ENCODE assay signal across 31 cellular contexts in the genomic region with DNA sequence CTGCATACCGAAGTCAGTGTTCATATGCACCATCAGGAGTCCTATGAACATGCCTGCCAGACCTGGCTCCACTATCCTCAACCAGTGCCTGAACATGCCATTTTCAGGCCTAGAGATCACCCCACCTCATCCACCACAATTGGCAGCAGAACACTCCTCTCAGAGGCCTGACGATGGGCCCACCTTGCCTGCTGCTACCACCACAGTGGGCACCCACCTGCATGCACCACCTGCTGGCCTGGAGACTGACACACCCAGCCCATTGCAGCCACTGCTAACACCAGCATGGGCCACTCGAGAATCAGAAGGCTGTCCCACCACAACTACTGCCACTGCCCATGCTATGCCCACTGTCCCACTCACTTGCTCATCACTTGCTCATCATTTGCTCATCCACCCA.
"Had no signal": no experiment of that assay in that cellular context is flagged by ENCODE, and none has a peak within 500 bp of the region (broad histone marks: within the 10 kb centered on the region; RNA-seq: fewer than 3 reads in every experiment).

No MANE protein-coding gene starts in this region.

- FAIRE-seq: frontal cortex had no signal

- H3K27me3 ChIP-seq: ascending aorta, breast epithelium, cardiac muscle cell, dorsolateral prefrontal cortex had no signal

- ATAC-seq: activated CD8-positive, alpha-beta T cell treated with anti-CD3 and anti-CD28 coated beads for 36 hours; activated naive CD4-positive, alpha-beta T cell treated with anti-CD3 and anti-CD28 coated beads, Interleukin-2, amount 50 U/mL, for 72 hours; esophagus mucosa had no signal

- DNase-seq: activated CD4-positive, alpha-beta T cell treated with anti-CD3 and anti-CD28 coated beads for 1 hour; activated CD4-positive, alpha-beta T cell treated with anti-CD3 and anti-CD28 coated beads for 4 hours; activated CD4-positive, alpha-beta T cell treated with anti-CD3 and anti-CD28 coated beads, Interleukin-2, amount 10 ng/mL, durations not matched to agents 7 days and 5 days; activated CD4-positive, alpha-beta T cell treated with anti-CD3 and anti-CD28 coated beads, Interleukin-2, amount 50 U/mL, for 4 hours; activated CD8-positive, alpha-beta memory T cell treated with anti-CD3 and anti-CD28 coated beads for 24 hours; activated CD8-positive, alpha-beta T cell treated with anti-CD3 and anti-CD28 coated beads for 36 hours; activated effector memory CD4-positive, alpha-beta T cell treated with anti-CD3 and anti-CD28 coated beads, Interleukin-2, amount 50 U/mL, for 16 hours; activated naive CD4-positive, alpha-beta T cell; activated naive CD4-positive, alpha-beta T cell treated with anti-CD3 and anti-CD28 coated beads, Interleukin-2, amount 10 ng/mL, durations not matched to agents 7 days and 5 days; activated naive CD8-positive, alpha-beta T cell treated with anti-CD3 and anti-CD28 coated beads, Interleukin-2, amount 10 ng/mL, durations not matched to agents 7 days and 5 days; activated T-cell treated with anti-CD3 and anti-CD28 coated beads, Interleukin-2, amount 50 U/mL, for 1 hour; activated T-cell treated with anti-CD3 and anti-CD28 coated beads, Interleukin-2, amount 50 U/mL, for 48 hours; central memory CD4-positive, alpha-beta T cell; cerebellar nuclear complex; dorsolateral prefrontal cortex; effector memory CD4-positive, alpha-beta T cell; endodermal cell; foreskin fibroblast; head of caudate nucleus; T-helper 2 cell had no signal

- H3K4me3 ChIP-seq: ascending aorta, breast epithelium, cardiac muscle cell, coronary artery, dorsolateral prefrontal cortex had no signal

- H3K36me3 ChIP-seq: ascending aorta, breast epithelium, cardiac muscle cell had no signal

- H3K36me3 Mint-ChIP-seq: activated naive CD4-positive, alpha-beta T cell treated with anti-CD3 and anti-CD28 coated beads, Interleukin-2, amount 10 ng/mL, durations not matched to agents 7 days and 5 days; activated naive CD8-positive, alpha-beta T cell treated with anti-CD3 and anti-CD28 coated beads, Interleukin-2, amount 10 ng/mL, durations not matched to agents 7 days and 5 days had no signal

- H3K4me1 ChIP-seq: ascending aorta, breast epithelium had no signal

- H3K27ac ChIP-seq: ascending aorta, breast epithelium, cardiac muscle cell, coronary artery, dorsolateral prefrontal cortex had no signal

- H3K4me1 Mint-ChIP-seq: activated CD4-positive, alpha-beta T cell treated with anti-CD3 and anti-CD28 coated beads, Interleukin-2, amount 10 ng/mL, durations not matched to agents 7 days and 5 days; activated naive CD4-positive, alpha-beta T cell treated with anti-CD3 and anti-CD28 coated beads, Interleukin-2, amount 10 ng/mL, durations not matched to agents 7 days and 5 days; activated naive CD8-positive, alpha-beta T cell treated with anti-CD3 and anti-CD28 coated beads, Interleukin-2, amount 10 ng/mL, durations not matched to agents 7 days and 5 days; brain; endodermal cell had no signal

- H3K4me3 Mint-ChIP-seq: activated CD4-positive, alpha-beta T cell treated with anti-CD3 and anti-CD28 coated beads, Interleukin-2, amount 10 ng/mL, durations not matched to agents 7 days and 5 days; activated CD8-positive, alpha-beta T cell treated with anti-CD3 and anti-CD28 coated beads for 36 hours; activated naive CD4-positive, alpha-beta T cell treated with anti-CD3 and anti-CD28 coated beads, Interleukin-2, amount 10 ng/mL, durations not matched to agents 7 days and 5 days; activated naive CD8-positive, alpha-beta T cell treated with anti-CD3 and anti-CD28 coated beads, Interleukin-2, amount 10 ng/mL, durations not matched to agents 7 days and 5 days; activated T-helper 1 cell treated with anti-CD3 and anti-CD28 coated beads, Interleukin-12 subunit alpha, Interleukin-12 subunit beta, Interleukin-2, Interleukin-4 antibody, amounts not matched to agents 30 ng/mL and 10 ng/mL and 1 ng/mL, durations not matched to agents 14 hours and 24 hours and 36 hours; brain; dendritic cell treated with granulocyte-macrophage colony-stimulating factor and Interleukin-4, amounts not matched to agents 40 ng/mL and 50 ng/mL, for 4 days; endodermal cell had no signal

- H3K27me3 Mint-ChIP-seq: activated CD4-positive, alpha-beta T cell treated with anti-CD3 and anti-CD28 coated beads, Interleukin-2, amount 10 ng/mL, durations not matched to agents 7 days and 5 days; activated CD8-positive, alpha-beta T cell treated with anti-CD3 and anti-CD28 coated beads for 36 hours; activated naive CD4-positive, alpha-beta T cell treated with anti-CD3 and anti-CD28 coated beads, Interleukin-2, amount 10 ng/mL, durations not matched to agents 7 days and 5 days; activated naive CD8-positive, alpha-beta T cell treated with anti-CD3 and anti-CD28 coated beads, Interleukin-2, amount 10 ng/mL, durations not matched to agents 7 days and 5 days; brain; dendritic cell treated with granulocyte-macrophage colony-stimulating factor and Interleukin-4, amounts not matched to agents 40 ng/mL and 50 ng/mL, for 4 days had no signal

- H3K27ac Mint-ChIP-seq: activated CD4-positive, alpha-beta T cell treated with anti-CD3 and anti-CD28 coated beads, Interleukin-2, amount 10 ng/mL, durations not matched to agents 7 days and 5 days; activated CD8-positive, alpha-beta T cell treated with anti-CD3 and anti-CD28 coated beads for 36 hours; activated naive CD4-positive, alpha-beta T cell treated with anti-CD3 and anti-CD28 coated beads, Interleukin-2, amount 10 ng/mL, durations not matched to agents 7 days and 5 days; activated naive CD4-positive, alpha-beta T cell treated with anti-CD3 and anti-CD28 coated beads, Interleukin-2, amount 50 U/mL, for 72 hours; activated naive CD8-positive, alpha-beta T cell treated with anti-CD3 and anti-CD28 coated beads, Interleukin-2, amount 10 ng/mL, durations not matched to agents 7 days and 5 days; activated T-helper 1 cell treated with anti-CD3 and anti-CD28 coated beads, Interleukin-12 subunit alpha, Interleukin-12 subunit beta, Interleukin-2, Interleukin-4 antibody, amounts not matched to agents 30 ng/mL and 10 ng/mL and 1 ng/mL, durations not matched to agents 14 hours and 24 hours and 36 hours; activated T-helper 2 cell treated with anti-CD3 and anti-CD28 coated beads, Interferon-gamma antibody, Interleukin-2, Interleukin-4, amounts not matched to agents 10 μg/mL and 5 μg/mL and 100 μg/mL, durations not matched to agents 14 hours and 24 hours and 36 hours; brain; dendritic cell treated with granulocyte-macrophage colony-stimulating factor and Interleukin-4, amounts not matched to agents 40 ng/mL and 50 ng/mL, for 4 days; endodermal cell had no signal
